Comparison of ENCODE assay signal across 21 cellular contexts in the genomic region with DNA sequence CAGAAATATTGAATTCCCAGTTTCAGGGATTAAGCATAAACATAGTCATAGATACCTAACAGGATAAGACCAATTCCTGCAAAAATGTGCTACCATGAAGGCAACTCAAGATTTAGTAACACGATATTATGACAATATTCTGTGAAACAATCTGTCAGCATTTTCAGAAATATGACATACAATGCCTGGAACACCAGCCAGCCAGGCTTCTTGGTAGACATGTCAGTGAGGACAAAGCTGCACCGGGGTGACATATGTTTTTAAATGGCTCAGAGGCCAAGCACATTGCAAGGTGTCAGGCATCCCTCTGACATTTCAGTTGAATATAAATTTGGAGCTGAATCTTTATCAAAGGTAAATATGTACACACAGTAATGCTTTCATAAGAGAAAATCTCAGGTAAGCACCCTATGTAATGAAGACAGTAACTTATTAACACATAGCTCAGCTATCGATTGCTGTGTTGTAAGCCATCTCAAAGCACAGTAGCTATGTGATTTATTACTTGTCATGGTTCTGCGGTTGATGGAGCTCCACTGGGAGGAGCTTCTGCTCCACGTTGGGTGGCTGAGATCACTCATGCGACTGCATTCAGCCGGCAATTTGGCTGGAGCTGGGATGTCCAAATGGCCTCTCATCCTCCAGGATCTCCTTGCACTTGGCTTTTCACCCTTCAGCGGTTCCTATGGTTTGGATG. TPM values are rescaled to one million over a fixed set of nuclear protein-coding genes. Genes with fewer than 3 reads are reported as not detected.
DNase-seq lines count a peak whose midpoint lies in the region; ATAC-seq and TF ChIP-seq lines count a peak whose summit lies in the region.
"Had no signal": no experiment of that assay in that cellular context is flagged by ENCODE, and none has a peak within 500 bp of the region (broad histone marks: within the 10 kb centered on the region; RNA-seq: fewer than 3 reads in every experiment).

No MANE protein-coding gene starts in this region.

- H3K27me3 Mint-ChIP-seq in naive thymus-derived CD8-positive, alpha-beta T cell: peaks cover 0 to 33% (median 6%) of the 10 kb centered on the region in 5 donors

- H3K4me3 Mint-ChIP-seq in naive thymus-derived CD8-positive, alpha-beta T cell: no peak overlapping the region
- H3K4me3 Mint-ChIP-seq: neural crest cell had no signal

- no peaks in the 10 kb centered on the region for H3K9me3 Mint-ChIP-seq in naive thymus-derived CD8-positive, alpha-beta T cell
- H3K9me3 Mint-ChIP-seq: neural crest cell had no signal

- H3K27ac Mint-ChIP-seq in naive thymus-derived CD8-positive, alpha-beta T cell: no peak overlapping the region

- peaks cover 0 to 5% (median 0%) of the 10 kb centered on the region in 4 donors for H3K4me1 Mint-ChIP-seq in naive thymus-derived CD8-positive, alpha-beta T cell
- H3K4me1 Mint-ChIP-seq: neural crest cell had no signal

- in situ Hi-C loops in GM13977 (cut with MboI; ENCODE audit: low pct_unique_long_range_greater_than_20kb, low sequenced_read_pairs, unreplicated experiment): no loop called here

- no peak for TF ChIP-seq CTCF in GM13977 (IDR thresholded peaks at IDR 0.05; ENCODE audit: extremely low read depth, insufficient read depth, missing control alignments)

- no peaks in the 10 kb centered on the region for H3K36me3 Mint-ChIP-seq in naive thymus-derived CD8-positive, alpha-beta T cell

- POLR2A ChIA-PET in naive thymus-derived CD8-positive, alpha-beta T cell (lab: Charles Lee): no interaction called here

- DNase-seq in SHP77 (lab: John Stamatoyannopoulos, UW) (peak; percentile 24), SHP77 treated with DMSO at 0.1 percent for 48 hours (lab: John Stamatoyannopoulos, UW) (no peak), NCI-H69 (lab: John Stamatoyannopoulos, UW) (peak; percentile 5), islet precursor cell (peak; percentile 38), GM13977 (ENCODE audit: low spot score) (no peak), ureter (ENCODE audit: low spot score) (no peak)
- no peak for DNase-seq in naive thymus-derived CD8-positive, alpha-beta T cell
- DNase-seq: activated CD4-positive, alpha-beta T cell treated with anti-CD3 and anti-CD28 coated beads for 48 hours; activated CD8-positive, alpha-beta memory T cell treated with anti-CD3 and anti-CD28 coated beads, Interleukin-2, amount 50 U/mL, for 48 hours; activated gamma-delta T cell; amygdala; DMS 273 treated with DMSO at 0.1 percent for 48 hours; effector memory CD4-positive, alpha-beta T cell; heart left ventricle; mesendoderm; NCI-H2029 treated with DMSO at 0.1 percent for 48 hours; NCI-H82; stimulated activated CD4-positive, alpha-beta T cell treated with anti-CD3 and anti-CD28 coated beads, Interleukin-12 subunit alpha, Interleukin-12 subunit beta, amount 100 ng/mL, for 4 hours; testis had no signal

- no peak for ATAC-seq in naive thymus-derived CD8-positive, alpha-beta T cell
- ATAC-seq in HG03139 (IDR thresholded peaks at IDR 0.05; ENCODE audit: unreplicated experiment): no peak
- ATAC-seq: heart left ventricle had no signal

RNA-seq across cellular contexts. Expression of a gene that starts 31.9 kb away (rescaled TPM):
- total RNA-seq in ureter: 5.4 TPM
- 1 to 10 TPM; 1.4 to 3.3 TPM for total RNA-seq in naive thymus-derived CD8-positive, alpha-beta T cell
- under 1 TPM in 1 of 3 donors, not detected in 2; 0.03 TPM for polyA plus RNA-seq in naive thymus-derived CD8-positive, alpha-beta T cell

Comparison
In these comparisons a context has a peak if more than half of its experiments do, and no peak if none do; other contexts are left out.
1. DNase-seq: peak in SHP77 (2 of 2), NCI-H69 (single experiment) and islet precursor cell (single experiment); none in SHP77 treated with DMSO at 0.1 percent for 48 hours (single experiment), GM13977 (single experiment), ureter (single experiment) and naive thymus-derived CD8-positive, alpha-beta T cell (0 of 10).